1 cellular context compared by ENCODE assay signal in genomic region chr1:218809625-218810024, GRCh38.
TF ChIP-seq lines count a peak whose summit lies in the region.

No MANE protein-coding gene starts in this region.

TF ChIP-seq in HCT116, 20 proteins besides CTCF, POLR2A, EP300 and RAD21 (continued from another document):
- TF ChIP-seq MAX (IDR thresholded peaks at IDR 0.05) (no peak), EZH2 (IDR thresholded peaks at IDR 0.05) (no peak), JUND (IDR thresholded peaks at IDR 0.05) (no peak), ATF3 (IDR thresholded peaks at IDR 0.05) (no peak), CBX3 (IDR thresholded peaks at IDR 0.05; ENCODE audit: low read depth) (no peak), EGR1 (IDR thresholded peaks at IDR 0.05; ENCODE audit: low read depth) (no peak), EZH2phosphoT487 (IDR thresholded peaks at IDR 0.05; ENCODE audit: borderline replicate concordance) (no peak), ZNF274 (IDR thresholded peaks at IDR 0.05; ENCODE audit: low read depth, low read length) (no peak), SRF (IDR thresholded peaks at IDR 0.05; ENCODE audit: low read depth) (no peak), FOSL1 (IDR thresholded peaks at IDR 0.05; ENCODE audit: low read depth) (no peak)
